ENCODE assay signal across 1 cellular context in the genomic region with DNA sequence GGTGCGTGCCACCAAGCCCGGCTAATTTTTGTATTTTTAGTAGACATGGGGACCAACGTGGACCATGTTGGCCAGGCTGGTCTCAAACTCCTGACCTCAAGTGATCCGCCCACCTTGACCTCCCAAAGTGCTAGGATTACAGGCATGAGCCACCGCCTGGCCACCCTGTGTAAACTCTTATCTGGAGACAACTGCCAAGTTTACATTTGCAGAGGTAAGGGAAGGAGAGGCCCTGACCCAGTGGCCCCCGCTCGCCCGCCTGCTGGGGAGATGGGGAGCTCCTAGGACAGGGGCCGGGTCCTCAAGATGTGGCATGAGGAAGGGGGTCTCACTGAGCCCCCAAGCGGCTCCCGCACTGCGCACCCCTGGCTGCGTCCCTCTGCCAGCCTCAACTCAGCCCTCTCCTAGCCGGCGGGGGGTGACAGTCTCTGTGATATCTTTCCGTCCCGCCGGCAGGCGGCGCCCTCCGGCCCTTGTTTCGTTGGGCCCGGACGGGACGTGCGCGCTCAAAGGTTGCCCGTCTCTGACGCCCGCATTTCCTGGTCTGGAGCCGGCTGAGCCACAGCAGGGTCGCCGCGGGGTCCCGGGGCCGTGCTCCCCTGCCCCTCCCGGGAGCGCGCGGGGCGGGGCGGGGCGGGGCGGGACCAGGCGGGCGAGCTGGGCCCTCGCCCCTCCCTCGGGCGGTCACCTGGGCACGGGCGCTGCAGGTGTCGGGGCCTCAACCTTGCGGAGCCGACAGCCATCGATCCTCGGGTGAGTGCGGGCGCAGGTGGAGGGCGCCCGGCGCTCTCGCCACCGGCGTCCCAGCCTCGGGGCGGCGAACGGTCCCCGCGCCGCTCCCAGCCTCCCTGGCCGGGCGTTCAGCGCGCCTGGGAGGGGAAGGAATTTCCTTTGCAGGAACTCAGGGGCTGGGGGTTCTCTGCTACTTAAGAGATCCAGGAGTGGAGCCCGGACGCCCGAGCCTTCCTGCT.
TF ChIP-seq lines count a peak whose summit lies in the region.

A gene with protein sequence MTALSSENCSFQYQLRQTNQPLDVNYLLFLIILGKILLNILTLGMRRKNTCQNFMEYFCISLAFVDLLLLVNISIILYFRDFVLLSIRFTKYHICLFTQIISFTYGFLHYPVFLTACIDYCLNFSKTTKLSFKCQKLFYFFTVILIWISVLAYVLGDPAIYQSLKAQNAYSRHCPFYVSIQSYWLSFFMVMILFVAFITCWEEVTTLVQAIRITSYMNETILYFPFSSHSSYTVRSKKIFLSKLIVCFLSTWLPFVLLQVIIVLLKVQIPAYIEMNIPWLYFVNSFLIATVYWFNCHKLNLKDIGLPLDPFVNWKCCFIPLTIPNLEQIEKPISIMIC (plus strand): TSS at position 533 of the 971 bp plus-strand sequence. CDS start 45,978 bp downstream, outside the sequence.

TF ChIP-seq in HepG2, 621 proteins besides CTCF, POLR2A, EP300 and RAD21 (continued from another document and continues in another):
- no peak for TF ChIP-seq ZBTB4 (CRISPR knock-in tag; IDR thresholded peaks at IDR 0.05; ENCODE audit: borderline replicate concordance)
- no peak for TF ChIP-seq MBD4 (IDR thresholded peaks at IDR 0.05; ENCODE audit: borderline replicate concordance, low read length)
- TF ChIP-seq ZFY (CRISPR knock-in tag; IDR thresholded peaks at IDR 0.05), result peak; percentile 52
- TF ChIP-seq, protein P1, sequence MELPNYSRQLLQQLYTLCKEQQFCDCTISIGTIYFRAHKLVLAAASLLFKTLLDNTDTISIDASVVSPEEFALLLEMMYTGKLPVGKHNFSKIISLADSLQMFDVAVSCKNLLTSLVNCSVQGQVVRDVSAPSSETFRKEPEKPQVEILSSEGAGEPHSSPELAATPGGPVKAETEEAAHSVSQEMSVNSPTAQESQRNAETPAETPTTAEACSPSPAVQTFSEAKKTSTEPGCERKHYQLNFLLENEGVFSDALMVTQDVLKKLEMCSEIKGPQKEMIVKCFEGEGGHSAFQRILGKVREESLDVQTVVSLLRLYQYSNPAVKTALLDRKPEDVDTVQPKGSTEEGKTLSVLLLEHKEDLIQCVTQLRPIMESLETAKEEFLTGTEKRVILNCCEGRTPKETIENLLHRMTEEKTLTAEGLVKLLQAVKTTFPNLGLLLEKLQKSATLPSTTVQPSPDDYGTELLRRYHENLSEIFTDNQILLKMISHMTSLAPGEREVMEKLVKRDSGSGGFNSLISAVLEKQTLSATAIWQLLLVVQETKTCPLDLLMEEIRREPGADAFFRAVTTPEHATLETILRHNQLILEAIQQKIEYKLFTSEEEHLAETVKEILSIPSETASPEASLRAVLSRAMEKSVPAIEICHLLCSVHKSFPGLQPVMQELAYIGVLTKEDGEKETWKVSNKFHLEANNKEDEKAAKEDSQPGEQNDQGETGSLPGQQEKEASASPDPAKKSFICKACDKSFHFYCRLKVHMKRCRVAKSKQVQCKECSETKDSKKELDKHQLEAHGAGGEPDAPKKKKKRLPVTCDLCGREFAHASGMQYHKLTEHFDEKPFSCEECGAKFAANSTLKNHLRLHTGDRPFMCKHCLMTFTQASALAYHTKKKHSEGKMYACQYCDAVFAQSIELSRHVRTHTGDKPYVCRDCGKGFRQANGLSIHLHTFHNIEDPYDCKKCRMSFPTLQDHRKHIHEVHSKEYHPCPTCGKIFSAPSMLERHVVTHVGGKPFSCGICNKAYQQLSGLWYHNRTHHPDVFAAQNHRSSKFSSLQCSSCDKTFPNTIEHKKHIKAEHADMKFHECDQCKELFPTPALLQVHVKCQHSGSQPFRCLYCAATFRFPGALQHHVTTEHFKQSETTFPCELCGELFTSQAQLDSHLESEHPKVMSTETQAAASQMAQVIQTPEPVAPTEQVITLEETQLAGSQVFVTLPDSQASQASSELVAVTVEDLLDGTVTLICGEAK (IDR thresholded peaks at IDR 0.05), result no peak
- TF ChIP-seq, protein P1 (CRISPR knock-in tag; IDR thresholded peaks at IDR 0.05), result no peak
- TF ChIP-seq ZNF441 (CRISPR knock-in tag; IDR thresholded peaks at IDR 0.05; ENCODE audit: borderline replicate concordance), result peak; percentile 10; the same call in 1 of the 2 replicates
- TF ChIP-seq, protein P2, sequence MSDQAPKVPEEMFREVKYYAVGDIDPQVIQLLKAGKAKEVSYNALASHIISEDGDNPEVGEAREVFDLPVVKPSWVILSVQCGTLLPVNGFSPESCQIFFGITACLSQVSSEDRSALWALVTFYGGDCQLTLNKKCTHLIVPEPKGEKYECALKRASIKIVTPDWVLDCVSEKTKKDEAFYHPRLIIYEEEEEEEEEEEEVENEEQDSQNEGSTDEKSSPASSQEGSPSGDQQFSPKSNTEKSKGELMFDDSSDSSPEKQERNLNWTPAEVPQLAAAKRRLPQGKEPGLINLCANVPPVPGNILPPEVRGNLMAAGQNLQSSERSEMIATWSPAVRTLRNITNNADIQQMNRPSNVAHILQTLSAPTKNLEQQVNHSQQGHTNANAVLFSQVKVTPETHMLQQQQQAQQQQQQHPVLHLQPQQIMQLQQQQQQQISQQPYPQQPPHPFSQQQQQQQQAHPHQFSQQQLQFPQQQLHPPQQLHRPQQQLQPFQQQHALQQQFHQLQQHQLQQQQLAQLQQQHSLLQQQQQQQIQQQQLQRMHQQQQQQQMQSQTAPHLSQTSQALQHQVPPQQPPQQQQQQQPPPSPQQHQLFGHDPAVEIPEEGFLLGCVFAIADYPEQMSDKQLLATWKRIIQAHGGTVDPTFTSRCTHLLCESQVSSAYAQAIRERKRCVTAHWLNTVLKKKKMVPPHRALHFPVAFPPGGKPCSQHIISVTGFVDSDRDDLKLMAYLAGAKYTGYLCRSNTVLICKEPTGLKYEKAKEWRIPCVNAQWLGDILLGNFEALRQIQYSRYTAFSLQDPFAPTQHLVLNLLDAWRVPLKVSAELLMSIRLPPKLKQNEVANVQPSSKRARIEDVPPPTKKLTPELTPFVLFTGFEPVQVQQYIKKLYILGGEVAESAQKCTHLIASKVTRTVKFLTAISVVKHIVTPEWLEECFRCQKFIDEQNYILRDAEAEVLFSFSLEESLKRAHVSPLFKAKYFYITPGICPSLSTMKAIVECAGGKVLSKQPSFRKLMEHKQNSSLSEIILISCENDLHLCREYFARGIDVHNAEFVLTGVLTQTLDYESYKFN (CRISPR knock-in tag; conservative IDR thresholded peaks at IDR 0.05), result peak; percentile 51
- TF ChIP-seq ZNF446 (CRISPR knock-in tag; IDR thresholded peaks at IDR 0.05), result peak; percentile 82; the same call in 1 of the 2 replicates
- TF ChIP-seq RCOR2 (CRISPR knock-in tag; IDR thresholded peaks at IDR 0.05), result 0 out of 2 replicates have a peak, but pooled peaks have one; percentile 34
- TF ChIP-seq, protein P3, sequence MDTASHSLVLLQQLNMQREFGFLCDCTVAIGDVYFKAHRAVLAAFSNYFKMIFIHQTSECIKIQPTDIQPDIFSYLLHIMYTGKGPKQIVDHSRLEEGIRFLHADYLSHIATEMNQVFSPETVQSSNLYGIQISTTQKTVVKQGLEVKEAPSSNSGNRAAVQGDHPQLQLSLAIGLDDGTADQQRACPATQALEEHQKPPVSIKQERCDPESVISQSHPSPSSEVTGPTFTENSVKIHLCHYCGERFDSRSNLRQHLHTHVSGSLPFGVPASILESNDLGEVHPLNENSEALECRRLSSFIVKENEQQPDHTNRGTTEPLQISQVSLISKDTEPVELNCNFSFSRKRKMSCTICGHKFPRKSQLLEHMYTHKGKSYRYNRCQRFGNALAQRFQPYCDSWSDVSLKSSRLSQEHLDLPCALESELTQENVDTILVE (CRISPR knock-in tag; IDR thresholded peaks at IDR 0.05), result no peak
- TF ChIP-seq ZNF724P (CRISPR knock-in tag; IDR thresholded peaks at IDR 0.05; ENCODE audit: borderline replicate concordance), result 0 out of 2 replicates have a peak, but pooled peaks have one; percentile 15
- peak; percentile 38; the same call in 1 of the 2 replicates for TF ChIP-seq ZNF124 (CRISPR knock-in tag; IDR thresholded peaks at IDR 0.05)
- TF ChIP-seq PHF20 (CRISPR knock-in tag; IDR thresholded peaks at IDR 0.05), result no peak
- TF ChIP-seq NR0B2 (CRISPR knock-in tag; IDR thresholded peaks at IDR 0.05), result no peak; the same call in 1 of the 2 replicates
- TF ChIP-seq, protein P4, sequence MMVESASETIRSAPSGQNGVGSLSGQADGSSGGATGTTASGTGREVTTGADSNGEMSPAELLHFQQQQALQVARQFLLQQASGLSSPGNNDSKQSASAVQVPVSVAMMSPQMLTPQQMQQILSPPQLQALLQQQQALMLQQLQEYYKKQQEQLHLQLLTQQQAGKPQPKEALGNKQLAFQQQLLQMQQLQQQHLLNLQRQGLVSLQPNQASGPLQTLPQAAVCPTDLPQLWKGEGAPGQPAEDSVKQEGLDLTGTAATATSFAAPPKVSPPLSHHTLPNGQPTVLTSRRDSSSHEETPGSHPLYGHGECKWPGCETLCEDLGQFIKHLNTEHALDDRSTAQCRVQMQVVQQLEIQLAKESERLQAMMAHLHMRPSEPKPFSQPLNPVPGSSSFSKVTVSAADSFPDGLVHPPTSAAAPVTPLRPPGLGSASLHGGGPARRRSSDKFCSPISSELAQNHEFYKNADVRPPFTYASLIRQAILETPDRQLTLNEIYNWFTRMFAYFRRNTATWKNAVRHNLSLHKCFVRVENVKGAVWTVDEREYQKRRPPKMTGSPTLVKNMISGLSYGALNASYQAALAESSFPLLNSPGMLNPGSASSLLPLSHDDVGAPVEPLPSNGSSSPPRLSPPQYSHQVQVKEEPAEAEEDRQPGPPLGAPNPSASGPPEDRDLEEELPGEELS (CRISPR knock-in tag; IDR thresholded peaks at IDR 0.05), result 0 out of 2 replicates have a peak, but pooled peaks have one; percentile 6
- TF ChIP-seq ZNF34 (CRISPR knock-in tag; IDR thresholded peaks at IDR 0.05; ENCODE audit: borderline replicate concordance), result no peak
- TF ChIP-seq, protein P5, sequence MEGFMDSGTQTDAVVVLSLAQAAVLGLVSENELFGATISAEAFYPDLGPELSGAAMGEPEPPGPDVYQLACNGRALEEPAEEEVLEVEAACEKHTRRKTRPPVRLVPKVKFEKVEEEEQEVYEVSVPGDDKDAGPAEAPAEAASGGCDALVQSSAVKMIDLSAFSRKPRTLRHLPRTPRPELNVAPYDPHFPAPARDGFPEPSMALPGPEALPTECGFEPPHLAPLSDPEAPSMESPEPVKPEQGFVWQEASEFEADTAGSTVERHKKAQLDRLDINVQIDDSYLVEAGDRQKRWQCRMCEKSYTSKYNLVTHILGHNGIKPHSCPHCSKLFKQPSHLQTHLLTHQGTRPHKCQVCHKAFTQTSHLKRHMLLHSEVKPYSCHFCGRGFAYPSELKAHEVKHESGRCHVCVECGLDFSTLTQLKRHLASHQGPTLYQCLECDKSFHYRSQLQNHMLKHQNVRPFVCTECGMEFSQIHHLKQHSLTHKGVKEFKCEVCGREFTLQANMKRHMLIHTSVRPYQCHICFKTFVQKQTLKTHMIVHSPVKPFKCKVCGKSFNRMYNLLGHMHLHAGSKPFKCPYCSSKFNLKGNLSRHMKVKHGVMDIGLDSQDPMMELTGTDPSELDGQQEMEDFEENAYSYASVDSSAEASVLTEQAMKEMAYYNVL (CRISPR knock-in tag; IDR thresholded peaks at IDR 0.05; ENCODE audit: borderline replicate concordance), result peak; percentile 47; the same call in 1 of the 2 replicates
- TF ChIP-seq KLF11 (CRISPR knock-in tag; IDR thresholded peaks at IDR 0.05), result no peak
